ENCODE assay signal across 11 cellular contexts in genomic region chr6:89689732-89690131, GRCh38. TPM values are rescaled to one million over a fixed set of nuclear protein-coding genes. Genes with fewer than 3 reads are reported as not detected.
DNase-seq lines count a peak whose midpoint lies in the region; ATAC-seq and TF ChIP-seq lines count a peak whose summit lies in the region.
"Had no signal": no experiment of that assay in that cellular context is flagged by ENCODE, and none has a peak within 500 bp of the region (broad histone marks: within the 10 kb centered on the region; RNA-seq: fewer than 3 reads in every experiment).

No MANE protein-coding gene starts in this region.

- H3K27me3 ChIP-seq in right atrium auricular region (no peaks in the 10 kb centered on the region), iPS DF 6.9 (ENCODE audit: control insufficient read depth, insufficient read depth, low read length) (no peaks in the 10 kb centered on the region), upper lobe of right lung (no peaks in the 10 kb centered on the region), left lung (no peaks in the 10 kb centered on the region)
- H3K27me3 ChIP-seq: pancreas, uterus had no signal

- ATAC-seq in Right ventricle myocardium inferior (peak; percentile 69), upper lobe of right lung (peak; percentile 54), left lung (no peak)
- ATAC-seq in activated CD4-positive, CD25-positive, alpha-beta regulatory T cell treated with anti-CD3 and anti-CD28 coated beads, Interleukin-2, amount 50 U/mL, for 24 hours: no peak

- intact Hi-C loops in Right ventricle myocardium inferior (cut with DNase I): no loop called here
- intact Hi-C loops in upper lobe of right lung (cut with DNase I): no loop called here
- intact Hi-C loops in left lung (cut with DNase I): no loop called here

- H3K4me3 ChIP-seq in right atrium auricular region (no peak overlapping the region), iPS DF 6.9 (ENCODE audit: low read length) (no peak overlapping the region), upper lobe of right lung (no peak overlapping the region), left lung (no peak overlapping the region)
- H3K4me3 ChIP-seq: pancreas, uterus had no signal

- H3K36me3 ChIP-seq in right atrium auricular region (peaks cover 78% of the 10 kb centered on the region), iPS DF 6.9 (ENCODE audit: control insufficient read depth, insufficient read depth, low read length) (peaks cover 39% of the 10 kb centered on the region), upper lobe of right lung (peaks cover 97% of the 10 kb centered on the region), left lung (peaks cover 0 to 99% of the 10 kb centered on the region in 2 donors)
- H3K36me3 ChIP-seq: uterus had no signal

- H3K4me1 ChIP-seq in right atrium auricular region (peaks cover 0 to 6% of the 10 kb centered on the region in 2 donors), iPS DF 6.9 (ENCODE audit: control insufficient read depth, insufficient read depth, low read length) (peaks cover 7% of the 10 kb centered on the region; the same call in 1 of the 2 replicates), upper lobe of right lung (no peaks in the 10 kb centered on the region), left lung (no peaks in the 10 kb centered on the region)
- H3K4me1 ChIP-seq: pancreas, uterus had no signal

- H3K9me3 ChIP-seq in right atrium auricular region (no peaks in the 10 kb centered on the region), iPS DF 6.9 (ENCODE audit: control insufficient read depth, insufficient read depth, low read length) (no peaks in the 10 kb centered on the region), upper lobe of right lung (no peaks in the 10 kb centered on the region), left lung (no peaks in the 10 kb centered on the region)
- H3K9me3 ChIP-seq: pancreas, uterus had no signal

- H3K27ac ChIP-seq in right atrium auricular region: peak overlapping the region in 1 of 2 donors; percentile 18
- no peak overlapping the region for H3K27ac ChIP-seq in iPS DF 6.9 (ENCODE audit: low read length)
- no peak overlapping the region for H3K27ac ChIP-seq in upper lobe of right lung
- no peak overlapping the region for H3K27ac ChIP-seq in left lung
- H3K27ac ChIP-seq: pancreas, uterus had no signal

- no CpG with 5 or more reads among the region's 5 CpGs for WGBS in iPS DF 6.9 (ENCODE audit: insufficient coverage, insufficient read length)

- TF ChIP-seq CTCF in right atrium auricular region (IDR thresholded peaks at IDR 0.05) (no peak), upper lobe of right lung (IDR thresholded peaks at IDR 0.05) (no peak), left lung (IDR thresholded peaks at IDR 0.05) (no peak)

- DNase-seq in Right ventricle myocardium inferior (ENCODE audit: missing footprints) (no peak), right atrium auricular region (ENCODE audit: low spot score) (no peak), anterior cingulate cortex (lab: John Stamatoyannopoulos, UW) (peak in 49 of 58 donors; percentile 3 to 88 (median 49)), iPS DF 6.9 (ENCODE audit: low read depth, low spot score) (peak; percentile 82), upper lobe of right lung (no peak), left lung (no peak), NCI-H1436 treated with DMSO at 0.1 percent for 48 hours (lab: John Stamatoyannopoulos, UW) (no peak)
- DNase-seq: NCI-H446 treated with DMSO at 0.1 percent for 48 hours, pancreas, uterus had no signal

RNA-seq across cellular contexts. Expression of gene LYRM2, which starts 51.2 kb away (rescaled TPM):
- total RNA-seq in Right ventricle myocardium inferior (33.2 TPM), right atrium auricular region (10 to 100 TPM; 18.9 to 34.7 TPM), upper lobe of right lung (32.9 TPM), left lung (10 to 100 TPM; 34.4 to 43.3 TPM)

Comparison
In these comparisons a context has a peak if more than half of its experiments do, and no peak if none do; other contexts are left out.
1. ATAC-seq: peak in Right ventricle myocardium inferior (single experiment) and upper lobe of right lung (single experiment); none in left lung (single experiment) and activated CD4-positive, CD25-positive, alpha-beta regulatory T cell treated with anti-CD3 and anti-CD28 coated beads, Interleukin-2, amount 50 U/mL, for 24 hours (0 of 2).
2. DNase-seq: peak in anterior cingulate cortex (49 of 58) and iPS DF 6.9 (single experiment); none in Right ventricle myocardium inferior (single experiment), right atrium auricular region (single experiment), upper lobe of right lung (single experiment), left lung (0 of 2) and NCI-H1436 treated with DMSO at 0.1 percent for 48 hours (single experiment).